Comparison of ENCODE assay signal across 10 cellular contexts in the genomic region with DNA sequence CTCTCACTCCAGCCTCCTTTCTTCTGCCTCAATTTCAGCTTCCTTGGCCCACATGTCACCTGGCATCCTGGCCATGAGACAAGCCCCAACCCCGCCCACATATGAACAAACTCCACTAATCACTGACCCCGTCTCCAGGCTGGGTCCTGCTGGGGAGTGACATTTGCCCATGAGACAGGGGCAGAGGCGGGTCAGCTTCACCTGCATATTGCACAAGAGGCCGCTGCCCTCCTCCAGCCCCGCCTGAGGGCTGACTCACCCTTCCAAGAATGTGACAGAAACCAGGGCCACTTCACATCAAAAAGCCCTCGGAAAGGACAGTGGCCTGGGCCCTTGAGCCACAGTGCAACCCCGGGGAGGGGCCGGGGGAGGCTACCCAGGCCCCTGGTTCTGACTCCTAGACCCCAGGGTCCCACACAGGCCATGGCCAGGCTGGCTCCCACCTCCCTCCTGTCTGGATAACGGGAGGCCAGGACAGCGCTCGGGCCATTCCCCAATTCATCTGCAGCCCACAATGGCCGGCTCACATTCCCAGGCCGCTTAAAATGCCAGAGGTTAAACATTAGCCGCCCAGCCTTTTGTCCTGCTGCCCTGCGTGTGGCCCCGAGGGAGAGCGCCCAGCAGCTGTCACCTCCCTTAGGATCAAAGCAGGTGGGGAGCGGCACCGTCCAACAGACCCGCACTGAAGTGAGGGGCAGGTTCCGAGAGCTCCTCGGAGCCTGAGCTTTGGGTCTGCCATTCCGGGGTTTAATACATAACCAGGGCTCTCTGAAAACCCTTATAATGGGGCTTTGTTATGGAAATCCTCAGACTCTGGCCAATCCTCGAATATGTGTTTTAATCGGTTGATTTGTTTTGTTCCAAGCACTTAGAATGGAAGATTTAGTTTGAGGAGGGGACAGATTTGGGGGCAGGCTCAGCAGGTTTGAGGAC. TPM values are rescaled to one million over a fixed set of nuclear protein-coding genes. Genes with fewer than 3 reads are reported as not detected.
DNase-seq lines count a peak whose midpoint lies in the region; ATAC-seq and TF ChIP-seq lines count a peak whose summit lies in the region.
"Had no signal": no experiment of that assay in that cellular context is flagged by ENCODE, and none has a peak within 500 bp of the region (broad histone marks: within the 10 kb centered on the region; RNA-seq: fewer than 3 reads in every experiment).

No MANE protein-coding gene starts in this region.

- peaks cover 17% of the 10 kb centered on the region for H3K4me1 Mint-ChIP-seq in CD4-positive, alpha-beta T cell (ENCODE audit: low read depth)

- POLR2A ChIA-PET in HEK293 (lab: Yijun Ruan, JAX): no interaction called here
- POLR2A ChIA-PET in CD4-positive, alpha-beta T cell (lab: Charles Lee): no interaction called here

- H3K9me3 ChIP-seq in HEK293 (ENCODE audit: control insufficient read depth, insufficient read depth, low read depth, low read length) (no peaks in the 10 kb centered on the region), adipocyte (ENCODE audit: control insufficient read depth, low read length) (peaks cover 9% of the 10 kb centered on the region), stomach (peaks cover 5 to 10% (median 7%) of the 10 kb centered on the region in 4 donors)
- H3K9me3 ChIP-seq in CD4-positive, alpha-beta T cell (ENCODE audit: control insufficient read depth, low read length): peaks cover 12% of the 10 kb centered on the region

- peaks cover 33% of the 10 kb centered on the region for H3K27me3 ChIP-seq in adipocyte (replicated peaks; ENCODE audit: control insufficient read depth, insufficient read depth, low read length)
- peaks cover 0 to 21% (median 0%) of the 10 kb centered on the region in 3 donors for H3K27me3 ChIP-seq in stomach
- H3K27me3 ChIP-seq in CD4-positive, alpha-beta T cell (ENCODE audit: control insufficient read depth, insufficient read depth, low read length): no peaks in the 10 kb centered on the region

- DNase-seq in adipocyte (ENCODE audit: low read depth) (peak; percentile 38), islet precursor cell (peak; percentile 98), stomach (peak; percentile 91), NCI-H69 (lab: John Stamatoyannopoulos, UW) (no peak), erythroblast (lab: John Stamatoyannopoulos, UW) (no peak)
- no peak for DNase-seq in CD4-positive, alpha-beta T cell

- no peak overlapping the region for H3K9ac ChIP-seq in adipocyte (ENCODE audit: low read length)

- no peak for ATAC-seq in CD4-positive, alpha-beta T cell (ENCODE audit: poor library complexity)
- ATAC-seq in GM18520 (IDR thresholded peaks at IDR 0.05; ENCODE audit: unreplicated experiment): no peak
- ATAC-seq: natural killer cell treated with Interleukin-12 subunit alpha and Interleukin-12 subunit beta and Interleukin-15 and Interleukin-18, amount 100 ng/mL, for 72 hours had no signal

- H3K9me3 Mint-ChIP-seq in CD4-positive, alpha-beta T cell: peaks cover 2% of the 10 kb centered on the region
- H3K9me3 Mint-ChIP-seq: activated T-helper 2 cell treated with anti-CD3 and anti-CD28 coated beads, Interferon-gamma antibody, Interleukin-2, Interleukin-4, amounts not matched to agents 10 μg/mL and 5 μg/mL and 100 μg/mL, durations not matched to agents 14 hours and 24 hours and 36 hours had no signal

- H3K36me3 Mint-ChIP-seq in CD4-positive, alpha-beta T cell (ENCODE audit: low read depth): no peaks in the 10 kb centered on the region

- no peak overlapping the region for H3K27ac Mint-ChIP-seq in CD4-positive, alpha-beta T cell
- H3K27ac Mint-ChIP-seq: activated T-helper 2 cell treated with anti-CD3 and anti-CD28 coated beads, Interferon-gamma antibody, Interleukin-2, Interleukin-4, amounts not matched to agents 10 μg/mL and 5 μg/mL and 100 μg/mL, durations not matched to agents 14 hours and 24 hours and 36 hours; natural killer cell treated with Interleukin-12 subunit alpha and Interleukin-12 subunit beta and Interleukin-15 and Interleukin-18, amount 100 ng/mL, for 72 hours had no signal

- peaks cover 10 to 34% of the 10 kb centered on the region in 2 experiments; a peak in 2 of 3 replicates for H3K36me3 ChIP-seq in HEK293 (ENCODE audit: control insufficient read depth in 2 of 2, insufficient read depth in 1 of 2, low read length in 2 of 2)
- no peaks in the 10 kb centered on the region for H3K36me3 ChIP-seq in adipocyte (ENCODE audit: control insufficient read depth, insufficient read depth, low read length, severe bottlenecking)
- H3K36me3 ChIP-seq in stomach: no peaks in the 10 kb centered on the region

- 26 to 61% (median 48%) methylated on average over 11 to 25 of the region's 25 CpGs for WGBS in stomach, 5 donors

- no peak for TF ChIP-seq POLR2A in stomach (IDR thresholded peaks at IDR 0.05)
- TF ChIP-seq POLR2A in erythroblast (IDR thresholded peaks at IDR 0.05; ENCODE audit: low read length): no peak

- no peak for TF ChIP-seq EP300 in stomach (IDR thresholded peaks at IDR 0.05)

- intact Hi-C loops in stomach (cut with DNase I; ENCODE audit: low total_unique reads): no loop called here
- intact Hi-C loops in CD4-positive, alpha-beta T cell (cut with DNase I, micrococcal nuclease): no loop called here

- H3K4me3 ChIP-seq in HEK293 (ENCODE audit: low read depth, low read length) (no peak overlapping the region), adipocyte (ENCODE audit: low read length) (no peak overlapping the region), stomach (no peak overlapping the region)

- TF ChIP-seq CTCF in HEK293 (tag by site-specific recombination; IDR thresholded peaks at IDR 0.05): no peak
- no peak for TF ChIP-seq CTCF in stomach (IDR thresholded peaks at IDR 0.05)
- no peak for TF ChIP-seq CTCF in CD4-positive, alpha-beta T cell (IDR thresholded peaks at IDR 0.05)

- H3K4me1 ChIP-seq in HEK293 (ENCODE audit: control insufficient read depth, insufficient read depth, low read length) (peaks cover 9% of the 10 kb centered on the region; the same call in 1 of the 2 replicates), adipocyte (ENCODE audit: control insufficient read depth, insufficient read depth, low read length) (no peaks in the 10 kb centered on the region), stomach (peaks cover 58 to 72% (median 63%) of the 10 kb centered on the region in 4 donors)

- no peak overlapping the region for H3K4me3 Mint-ChIP-seq in CD4-positive, alpha-beta T cell
- H3K4me3 Mint-ChIP-seq: natural killer cell treated with Interleukin-12 subunit alpha and Interleukin-12 subunit beta and Interleukin-15 and Interleukin-18, amount 100 ng/mL, for 72 hours had no signal

- H3K27ac ChIP-seq in HEK293 (ENCODE audit: extremely low read depth, low read depth, low read length) (no peak overlapping the region), stomach (peak overlapping the region; percentile 79 to 88 (median 84))
- H3K27ac ChIP-seq in CD4-positive, alpha-beta T cell (ENCODE audit: low read depth, low read length): no peak overlapping the region

- CTCF ChIA-PET in HEK293 (lab: Yijun Ruan, JAX): interaction anchor here (2.4 kb wide), 1 partner anchor 11 kb away, joined by 12 read pairs; no protein-coding TSS in a partner anchor
- CTCF ChIA-PET in CD4-positive, alpha-beta T cell (lab: Charles Lee): interaction anchor here (1.1 kb wide), 1 partner anchor 10 kb away, joined by 3 read pairs; no protein-coding TSS in a partner anchor

- no peaks in the 10 kb centered on the region for H3K27me3 Mint-ChIP-seq in CD4-positive, alpha-beta T cell

TF ChIP-seq in HEK293, 187 proteins besides CTCF, POLR2A, EP300 and RAD21:
- TF ChIP-seq ZNF302 (tag by site-specific recombination; IDR thresholded peaks at IDR 0.05; ENCODE audit: low read depth) (no peak), ZNF792 (tag by site-specific recombination; IDR thresholded peaks at IDR 0.05) (no peak), SP3 (tag by site-specific recombination; IDR thresholded peaks at IDR 0.05) (no peak), ZNF548 (tag by site-specific recombination; IDR thresholded peaks at IDR 0.05) (no peak), ZNF16 (tag by site-specific recombination; IDR thresholded peaks at IDR 0.05; ENCODE audit: low read depth) (no peak)
- TF ChIP-seq, protein P1, sequence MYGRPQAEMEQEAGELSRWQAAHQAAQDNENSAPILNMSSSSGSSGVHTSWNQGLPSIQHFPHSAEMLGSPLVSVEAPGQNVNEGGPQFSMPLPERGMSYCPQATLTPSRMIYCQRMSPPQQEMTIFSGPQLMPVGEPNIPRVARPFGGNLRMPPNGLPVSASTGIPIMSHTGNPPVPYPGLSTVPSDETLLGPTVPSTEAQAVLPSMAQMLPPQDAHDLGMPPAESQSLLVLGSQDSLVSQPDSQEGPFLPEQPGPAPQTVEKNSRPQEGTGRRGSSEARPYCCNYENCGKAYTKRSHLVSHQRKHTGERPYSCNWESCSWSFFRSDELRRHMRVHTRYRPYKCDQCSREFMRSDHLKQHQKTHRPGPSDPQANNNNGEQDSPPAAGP (tag by site-specific recombination; IDR thresholded peaks at IDR 0.05): peak; percentile 48; the same call in 1 of the 2 replicates
- TF ChIP-seq, protein P2, sequence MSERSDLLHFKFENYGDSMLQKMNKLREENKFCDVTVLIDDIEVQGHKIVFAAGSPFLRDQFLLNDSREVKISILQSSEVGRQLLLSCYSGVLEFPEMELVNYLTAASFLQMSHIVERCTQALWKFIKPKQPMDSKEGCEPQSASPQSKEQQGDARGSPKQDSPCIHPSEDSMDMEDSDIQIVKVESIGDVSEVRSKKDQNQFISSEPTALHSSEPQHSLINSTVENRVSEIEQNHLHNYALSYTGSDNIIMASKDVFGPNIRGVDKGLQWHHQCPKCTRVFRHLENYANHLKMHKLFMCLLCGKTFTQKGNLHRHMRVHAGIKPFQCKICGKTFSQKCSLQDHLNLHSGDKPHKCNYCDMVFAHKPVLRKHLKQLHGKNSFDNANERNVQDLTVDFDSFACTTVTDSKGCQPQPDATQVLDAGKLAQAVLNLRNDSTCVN (tag by site-specific recombination; optimal IDR thresholded peaks at IDR 0.05): no peak

RNA-seq across cellular contexts. Expression of a gene that starts 42.3 kb away (rescaled TPM):
- 100 to 1,000 TPM in 1 of 5 donors, 10 to 100 TPM in 4; 47.9 to 114 (median 68.8) TPM for total RNA-seq in stomach
- 10 to 100 TPM; 23.8 to 30.0 (median 28.0) TPM for polyA plus RNA-seq in stomach
- total RNA-seq in CD4-positive, alpha-beta T cell: 10 to 100 TPM; 65.2 to 65.4 TPM

Comparison
In these comparisons a context has a peak if more than half of its experiments do, and no peak if none do; other contexts are left out.
1. H3K27ac ChIP-seq: peak in stomach (5 of 5); none in HEK293 (single experiment) and CD4-positive, alpha-beta T cell (single experiment).
2. DNase-seq: peak in adipocyte (single experiment), islet precursor cell (single experiment) and stomach (single experiment); none in CD4-positive, alpha-beta T cell (0 of 10), NCI-H69 (single experiment) and erythroblast (0 of 2).